In the genomic region with DNA sequence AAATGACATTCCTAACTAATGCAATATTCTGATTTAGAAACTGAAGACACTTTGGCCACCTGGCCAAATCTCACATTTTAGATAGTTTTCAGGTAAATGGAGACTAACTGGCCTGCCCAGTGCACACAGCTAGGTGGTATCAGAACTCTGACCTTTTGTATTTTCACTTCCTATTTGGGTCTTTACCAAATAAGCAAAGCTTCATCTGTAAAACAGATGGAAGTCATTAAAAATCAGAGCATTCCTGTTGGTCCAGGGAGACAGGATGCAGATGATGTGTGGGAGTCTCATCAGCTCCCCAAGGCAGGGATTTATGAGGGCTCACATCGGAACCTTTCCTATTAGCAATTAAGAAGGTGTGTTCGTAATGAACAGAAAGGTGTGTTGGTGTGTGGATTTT, we compare ENCODE assay signal across 23 cellular contexts. TPM values are rescaled to one million over a fixed set of nuclear protein-coding genes. Genes with fewer than 3 reads are reported as not detected.
DNase-seq lines count a peak whose midpoint lies in the region; ATAC-seq and TF ChIP-seq lines count a peak whose summit lies in the region.
"Had no signal": no experiment of that assay in that cellular context is flagged by ENCODE, and none has a peak within 500 bp of the region (broad histone marks: within the 10 kb centered on the region; RNA-seq: fewer than 3 reads in every experiment).

No MANE protein-coding gene starts in this region.

- H3K9me3 ChIP-seq in SK-N-SH, result no peaks in the 10 kb centered on the region
- H3K9me3 ChIP-seq in hepatocyte (ENCODE audit: low read depth), result no peaks in the 10 kb centered on the region

- H3K4me1 Mint-ChIP-seq in T-cell, result peaks cover 31 to 48% (median 45%) of the 10 kb centered on the region in 3 donors

- TF ChIP-seq RAD21 in SK-N-SH (IDR thresholded peaks at IDR 0.05; ENCODE audit: low read length), result no peak

- peaks cover 89% of the 10 kb centered on the region for H3K79me2 ChIP-seq in SK-N-SH (ENCODE audit: insufficient read depth)
- peaks cover 69% of the 10 kb centered on the region for H3K79me2 ChIP-seq in hepatocyte

- H3K9me2 ChIP-seq in SK-N-SH (no peaks in the 10 kb centered on the region), hepatocyte (replicated peaks; ENCODE audit: insufficient read depth) (no peaks in the 10 kb centered on the region)

- H3K4me1 ChIP-seq in SK-N-SH (ENCODE audit: control insufficient read depth in 1 of 2, insufficient read depth in 2 of 2, low read depth in 1 of 2, low read length in 1 of 2) (peaks cover 24 to 46% of the 10 kb centered on the region in 2 experiments), hepatocyte (ENCODE audit: insufficient read depth) (peaks cover 31% of the 10 kb centered on the region)

- 62% methylated on average over 2 of the region's 2 CpGs for WGBS in SK-N-SH (ENCODE audit: low lambda C conversion rate)
- 68% methylated on average over 2 of the region's 2 CpGs for WGBS in hepatocyte (ENCODE audit: low lambda C conversion rate, missing lambda C conversion rate)

- H3K4me3 ChIP-seq in SK-N-SH (ENCODE audit: low read depth in 2 of 2, low read length in 1 of 2) (no peak overlapping the region), hepatocyte (no peak overlapping the region)
- H3K4me3 ChIP-seq: lung had no signal

- no peaks in the 10 kb centered on the region for H3K27me3 ChIP-seq in SK-N-SH (ENCODE audit: insufficient read depth)
- H3K27me3 ChIP-seq in hepatocyte, result no peaks in the 10 kb centered on the region

- peak overlapping the region in 1 of 2 donors; percentile 23 for H3K27ac Mint-ChIP-seq in T-cell
- H3K27ac Mint-ChIP-seq: CD8-positive, alpha-beta T cell had no signal

- H3K4me2 ChIP-seq in SK-N-SH (no peak overlapping the region), hepatocyte (no peak overlapping the region)

- H3K27ac ChIP-seq in SK-N-SH (ENCODE audit: low read depth in 2 of 2, low read length in 1 of 2), result peak overlapping the region in 1 of 2 experiments; percentile 84; a peak in 3 of 4 replicates
- H3K27ac ChIP-seq in hepatocyte, result peak overlapping the region; percentile 37

- POLR2A ChIA-PET in SK-N-SH (lab: Yijun Ruan, JAX), result interaction anchor here (0.9 kb wide), 1 partner anchor 72 kb away, joined by 5 read pairs; no protein-coding TSS in a partner anchor
- POLR2A ChIA-PET in T-cell (lab: Charles Lee), result interaction anchor here in 1 of 2 donors (0.6 kb wide), 1 partner anchor 1205 kb away, joined by 3 read pairs; no protein-coding TSS in a partner anchor

- no peak for ATAC-seq in T-cell (replicated peaks in 1 of 4)
- ATAC-seq in GM19324 (IDR thresholded peaks at IDR 0.05; ENCODE audit: low FRiP score, unreplicated experiment), result no peak
- ATAC-seq: CD8-positive, alpha-beta T cell; esophagus mucosa had no signal

- CTCF ChIA-PET in SK-N-SH (lab: Yijun Ruan, JAX), result interaction anchor here (4.2 kb wide), 1 partner anchor 76 kb away, joined by 32 read pairs; no protein-coding TSS in a partner anchor
- CTCF ChIA-PET in T-cell (lab: Charles Lee), result interaction anchor here (0.6 to 1.0 kb wide), 4 partner anchors 60 to 175 kb away, joined by 3 to 6 read pairs (median 4); no protein-coding TSS in a partner anchor

- H3K36me3 ChIP-seq in SK-N-SH (replicated peaks in 1 of 2; ENCODE audit: control insufficient read depth in 1 of 2, insufficient read depth in 2 of 2, low read length in 1 of 2) (no peaks in the 10 kb centered on the region), hepatocyte (replicated peaks; ENCODE audit: insufficient read depth, low read depth) (no peaks in the 10 kb centered on the region)

- H3K36me3 Mint-ChIP-seq in T-cell, result no peaks in the 10 kb centered on the region

- peak in 1 of 2 experiments; percentile 47; a peak in 1 of 4 replicates for TF ChIP-seq EP300 in SK-N-SH (IDR thresholded peaks at IDR 0.05; ENCODE audit: borderline replicate concordance in 1 of 2, low read depth in 1 of 2, low read length in 1 of 2)

- H3K9ac ChIP-seq in SK-N-SH, result no peak overlapping the region

- H3K27me3 Mint-ChIP-seq in T-cell, result no peaks in the 10 kb centered on the region
- H3K27me3 Mint-ChIP-seq: central memory CD8-positive, alpha-beta T cell had no signal

- H2AFZ ChIP-seq in SK-N-SH (ENCODE audit: low read depth), result no peak overlapping the region
- no peak overlapping the region for H2AFZ ChIP-seq in hepatocyte

- no peaks in the 10 kb centered on the region for H3F3A ChIP-seq in SK-N-SH (replicated peaks; ENCODE audit: insufficient read depth)

- H3K9me3 Mint-ChIP-seq in T-cell, result no peaks in the 10 kb centered on the region
- H3K9me3 Mint-ChIP-seq: CD8-positive, alpha-beta T cell; central memory CD8-positive, alpha-beta T cell had no signal

- H3K4me3 Mint-ChIP-seq in T-cell, result no peak overlapping the region
- H3K4me3 Mint-ChIP-seq: CD8-positive, alpha-beta T cell; central memory CD8-positive, alpha-beta T cell had no signal

- H4K20me1 ChIP-seq in SK-N-SH (ENCODE audit: insufficient read depth) (peaks cover 5% of the 10 kb centered on the region; the same call in 1 of the 2 replicates), hepatocyte (ENCODE audit: insufficient read depth, poor library complexity, severe bottlenecking) (no peaks in the 10 kb centered on the region)

- TF ChIP-seq CTCF in SK-N-SH (IDR thresholded peaks at IDR 0.05) (no peak), hepatocyte (IDR thresholded peaks at IDR 0.05; ENCODE audit: poor library complexity) (no peak)

- DNase-seq in AG08395 (ENCODE audit: low spot score), result peak; percentile 43
- DNase-seq in GM03348 (ENCODE audit: low spot score), result peak; percentile 30
- DNase-seq in SK-N-SH, result peak; percentile 69
- no peak for DNase-seq in hepatocyte (ENCODE audit: low spot score)
- DNase-seq in T-helper 1 cell, result no peak
- no peak for DNase-seq in GF-D8 (lab: John Stamatoyannopoulos, UW)
- no peak for DNase-seq in T-cell
- DNase-seq: activated CD4-positive, alpha-beta T cell treated with anti-CD3 and anti-CD28 coated beads for 4 hours; activated naive CD4-positive, alpha-beta T cell treated with anti-CD3 and anti-CD28 coated beads, Interleukin-2, amount 50 U/mL, for 16 hours; aorta; CD8-positive, alpha-beta T cell; DMS79 treated with DMSO at 0.1 percent for 48 hours; effector CD8-positive, alpha-beta T cell; hippocampal formation; Kasumi-1; NCI-H1092; NCI-H2081; NCI-H510A treated with DMSO at 0.1 percent for 48 hours; SHP77 treated with DMSO at 0.1 percent for 48 hours had no signal

TF ChIP-seq in SK-N-SH, 30 proteins besides CTCF, POLR2A, EP300 and RAD21:
- TF ChIP-seq USF1 (IDR thresholded peaks at IDR 0.05; ENCODE audit: borderline replicate concordance, low read depth) (no peak), GATA2 (CRISPR knock-in tag; IDR thresholded peaks at IDR 0.05) (no peak), TCF12 (IDR thresholded peaks at IDR 0.05) (peak; percentile 84), SIN3A (IDR thresholded peaks at IDR 0.05; ENCODE audit: borderline replicate concordance, low read depth, low read length) (no peak), RCOR1 (IDR thresholded peaks at IDR 0.05; ENCODE audit: low read length) (peak; percentile 36; the same call in 1 of the 2 replicates), NFIC (IDR thresholded peaks at IDR 0.05; ENCODE audit: borderline replicate concordance) (no peak), FOXJ3 (CRISPR knock-in tag; IDR thresholded peaks at IDR 0.05) (0 out of 2 replicates have a peak, but pooled peaks have one; percentile 36), FOSL2 (IDR thresholded peaks at IDR 0.05; ENCODE audit: borderline replicate concordance, low read depth) (no peak), RFX5 (IDR thresholded peaks at IDR 0.05; ENCODE audit: low read length) (no peak), RXRA (IDR thresholded peaks at IDR 0.05; ENCODE audit: borderline replicate concordance, low read depth) (no peak)
- TF ChIP-seq, protein P1, sequence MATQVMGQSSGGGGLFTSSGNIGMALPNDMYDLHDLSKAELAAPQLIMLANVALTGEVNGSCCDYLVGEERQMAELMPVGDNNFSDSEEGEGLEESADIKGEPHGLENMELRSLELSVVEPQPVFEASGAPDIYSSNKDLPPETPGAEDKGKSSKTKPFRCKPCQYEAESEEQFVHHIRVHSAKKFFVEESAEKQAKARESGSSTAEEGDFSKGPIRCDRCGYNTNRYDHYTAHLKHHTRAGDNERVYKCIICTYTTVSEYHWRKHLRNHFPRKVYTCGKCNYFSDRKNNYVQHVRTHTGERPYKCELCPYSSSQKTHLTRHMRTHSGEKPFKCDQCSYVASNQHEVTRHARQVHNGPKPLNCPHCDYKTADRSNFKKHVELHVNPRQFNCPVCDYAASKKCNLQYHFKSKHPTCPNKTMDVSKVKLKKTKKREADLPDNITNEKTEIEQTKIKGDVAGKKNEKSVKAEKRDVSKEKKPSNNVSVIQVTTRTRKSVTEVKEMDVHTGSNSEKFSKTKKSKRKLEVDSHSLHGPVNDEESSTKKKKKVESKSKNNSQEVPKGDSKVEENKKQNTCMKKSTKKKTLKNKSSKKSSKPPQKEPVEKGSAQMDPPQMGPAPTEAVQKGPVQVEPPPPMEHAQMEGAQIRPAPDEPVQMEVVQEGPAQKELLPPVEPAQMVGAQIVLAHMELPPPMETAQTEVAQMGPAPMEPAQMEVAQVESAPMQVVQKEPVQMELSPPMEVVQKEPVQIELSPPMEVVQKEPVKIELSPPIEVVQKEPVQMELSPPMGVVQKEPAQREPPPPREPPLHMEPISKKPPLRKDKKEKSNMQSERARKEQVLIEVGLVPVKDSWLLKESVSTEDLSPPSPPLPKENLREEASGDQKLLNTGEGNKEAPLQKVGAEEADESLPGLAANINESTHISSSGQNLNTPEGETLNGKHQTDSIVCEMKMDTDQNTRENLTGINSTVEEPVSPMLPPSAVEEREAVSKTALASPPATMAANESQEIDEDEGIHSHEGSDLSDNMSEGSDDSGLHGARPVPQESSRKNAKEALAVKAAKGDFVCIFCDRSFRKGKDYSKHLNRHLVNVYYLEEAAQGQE (IDR thresholded peaks at IDR 0.05; ENCODE audit: low read depth, low read length), result no peak

RNA-seq across cellular contexts. Expression of gene ARHGAP10, which starts 57.7 kb away (rescaled TPM):
- polyA plus RNA-seq in SK-N-SH (2012; rRNA removed), result 12.0 and 15.1 TPM in 2 replicates
- 12.9 and 13.8 TPM in 2 replicates for polyA plus RNA-seq in SK-N-SH (2012; cell fraction: cytosol; rRNA removed)
- polyA plus RNA-seq in SK-N-SH (2012; cell fraction: nucleus; rRNA removed), result 20.6 and 21.3 TPM in 2 replicates
- 23.4 and 24.8 TPM in 2 replicates for total RNA-seq in hepatocyte
- polyA plus RNA-seq in hepatocyte, result 16.8 and 26.5 TPM in 2 replicates
- 1 to 10 TPM; 6.2 to 7.7 (median 6.8) TPM for total RNA-seq in T-cell

Comparison
In these comparisons a context has a peak if more than half of its experiments do, and no peak if none do; other contexts are left out.
1. DNase-seq: peak in AG08395 (single experiment), GM03348 (single experiment) and SK-N-SH (single experiment); none in hepatocyte (single experiment), T-helper 1 cell (0 of 5), GF-D8 (single experiment) and T-cell (0 of 34).